In genomic region chr17:71142333-71142732, GRCh38 we compare ENCODE assay signal across 20 cellular contexts.
DNase-seq lines count a peak whose midpoint lies in the region; ATAC-seq, FAIRE-seq and TF ChIP-seq lines count a peak whose summit lies in the region.
"Had no signal": no experiment of that assay in that cellular context is flagged by ENCODE, and none has a peak within 500 bp of the region (broad histone marks: within the 10 kb centered on the region; RNA-seq: fewer than 3 reads in every experiment).

No MANE protein-coding gene starts in this region.

- peaks cover 12% of the 10 kb centered on the region for H3K4me1 Mint-ChIP-seq in neural crest cell
- H3K4me1 Mint-ChIP-seq: CD4-positive, CD25-positive, alpha-beta regulatory T cell; T-helper 17 cell had no signal

- H2AFZ ChIP-seq in PC-3 (ENCODE audit: low read length) (peak overlapping the region; percentile 40; the same call in 1 of the 2 replicates), GM23248 (no peak overlapping the region)

- H3K27me3 ChIP-seq in PC-3 (ENCODE audit: low read length) (no peaks in the 10 kb centered on the region), GM23248 (replicated peaks; ENCODE audit: insufficient read depth) (no peaks in the 10 kb centered on the region), left ventricle myocardium inferior (ENCODE audit: low read depth) (no peaks in the 10 kb centered on the region), BE2C (no peaks in the 10 kb centered on the region)

- H3K9ac ChIP-seq in PC-3 (ENCODE audit: low read length) (no peak overlapping the region), GM23248 (no peak overlapping the region)
- H3K9ac ChIP-seq: KMS-11 had no signal

- H3K27ac ChIP-seq in PC-3 (ENCODE audit: low read length) (no peak overlapping the region), GM23248 (no peak overlapping the region), left ventricle myocardium inferior (replicated peaks) (no peak overlapping the region)
- H3K27ac ChIP-seq: KMS-11 had no signal

- H3K36me3 ChIP-seq in PC-3 (ENCODE audit: low read depth, low read length): no peaks in the 10 kb centered on the region
- no peaks in the 10 kb centered on the region for H3K36me3 ChIP-seq in GM23248 (ENCODE audit: low read depth)
- H3K36me3 ChIP-seq in left ventricle myocardium inferior: no peaks in the 10 kb centered on the region
- no peaks in the 10 kb centered on the region; the same call in 1 of the 2 replicates for H3K36me3 ChIP-seq in BE2C

- no peak for ATAC-seq in PC-3
- ATAC-seq: T-helper 17 cell had no signal

- TF ChIP-seq CTCF in PC-3 (conservative IDR thresholded peaks at IDR 0.05; ENCODE audit: low read depth, low read length) (no peak), neural crest cell (conservative IDR thresholded peaks at IDR 0.05) (no peak), left ventricle myocardium inferior (IDR thresholded peaks at IDR 0.05; ENCODE audit: borderline replicate concordance) (no peak), BE2C (IDR thresholded peaks at IDR 0.05; ENCODE audit: low read depth, low read length) (no peak)

- H3K4me1 ChIP-seq in PC-3 (ENCODE audit: insufficient read depth, low read length): no peaks in the 10 kb centered on the region
- no peaks in the 10 kb centered on the region for H3K4me1 ChIP-seq in GM23248 (ENCODE audit: insufficient read depth)
- no peaks in the 10 kb centered on the region for H3K4me1 ChIP-seq in left ventricle myocardium inferior
- peaks cover 12% of the 10 kb centered on the region; the same call in 1 of the 2 replicates for H3K4me1 ChIP-seq in BE2C

- H3K79me2 ChIP-seq in PC-3 (ENCODE audit: low read length) (no peaks in the 10 kb centered on the region), GM23248 (ENCODE audit: insufficient read depth) (no peaks in the 10 kb centered on the region)

- CTCF ChIA-PET in PC-3 (lab: Charles Lee): no interaction called here

- H4K20me1 ChIP-seq in PC-3 (ENCODE audit: low read length) (no peaks in the 10 kb centered on the region), GM23248 (ENCODE audit: insufficient read depth) (no peaks in the 10 kb centered on the region)

- intact Hi-C loops in PC-3 (cut with micrococcal nuclease) (no loop called here), left ventricle myocardium inferior (cut with micrococcal nuclease) (no loop called here)

- POLR2A ChIA-PET in PC-3 (lab: Charles Lee; ENCODE audit: unreplicated experiment): no interaction called here

- no peaks in the 10 kb centered on the region for H3K9me2 ChIP-seq in PC-3 (replicated peaks; ENCODE audit: low read length)
- no peaks in the 10 kb centered on the region for H3K9me2 ChIP-seq in GM23248 (ENCODE audit: insufficient read depth)

- in situ Hi-C loops in GM23248 (cut with MboI): no loop called here

- H3K27ac Mint-ChIP-seq in neural crest cell (ENCODE audit: unreplicated experiment): peak overlapping the region; percentile 9
- H3K27ac Mint-ChIP-seq: CD4-positive, CD25-positive, alpha-beta regulatory T cell; T-helper 17 cell had no signal

- peak; percentile 6 for FAIRE-seq in H54 (lab: Jason Lieb, UNC)
- FAIRE-seq: GM12892, GM19239, RCC 7860 had no signal

- H3K4me3 Mint-ChIP-seq in neural crest cell: no peak overlapping the region
- H3K4me3 Mint-ChIP-seq: CD4-positive, CD25-positive, alpha-beta regulatory T cell; T-helper 17 cell had no signal

- H3K27me3 Mint-ChIP-seq in neural crest cell (ENCODE audit: low read depth): no peaks in the 10 kb centered on the region
- H3K27me3 Mint-ChIP-seq: CD4-positive, CD25-positive, alpha-beta regulatory T cell; T-helper 17 cell had no signal

- no peaks in the 10 kb centered on the region for H3K36me3 Mint-ChIP-seq in neural crest cell (ENCODE audit: low read depth)
- H3K36me3 Mint-ChIP-seq: CD4-positive, CD25-positive, alpha-beta regulatory T cell had no signal

- no TSS peak for BruUV-seq in PC-3 (replicated peaks; lab: Mats Ljungman, UMichigan)

- peaks cover 6% of the 10 kb centered on the region for H3K9me3 Mint-ChIP-seq in neural crest cell

- H3K4me3 ChIP-seq in PC-3 (ENCODE audit: low read length) (no peak overlapping the region), GM23248 (no peak overlapping the region), left ventricle myocardium inferior (no peak overlapping the region), BE2C (ENCODE audit: low read depth, low read length) (no peak overlapping the region)

- H3K9me3 ChIP-seq in PC-3 (ENCODE audit: low read length) (no peaks in the 10 kb centered on the region), GM23248 (ENCODE audit: low read depth) (no peaks in the 10 kb centered on the region), left ventricle myocardium inferior (replicated peaks) (no peaks in the 10 kb centered on the region), BE2C (no peaks in the 10 kb centered on the region)

- DNase-seq in NCI-H1436 treated with DMSO at 0.1 percent for 48 hours (lab: John Stamatoyannopoulos, UW) (peak; percentile 48), NCI-H1436 (lab: John Stamatoyannopoulos, UW) (no peak), H54 (ENCODE audit: insufficient read length, low spot score) (no peak), PC-3 (no peak), neural crest cell (ENCODE audit: low read depth, low spot score) (no peak), GM23248 (no peak), left ventricle myocardium inferior (no peak), BE2C (no peak)
- DNase-seq: CD4-positive, CD25-positive, alpha-beta regulatory T cell; DND-41; GDM1; GOT3; NCI-H1105 treated with DMSO at 0.1 percent for 48 hours; NCI-H82; SIG-M5; T-helper 17 cell had no signal

- H3F3A ChIP-seq in PC-3 (ENCODE audit: low read length, unreplicated experiment) (no peaks in the 10 kb centered on the region), GM23248 (ENCODE audit: insufficient read depth) (no peaks in the 10 kb centered on the region)

- TF ChIP-seq POLR2A in H54 (IDR thresholded peaks at IDR 0.05; ENCODE audit: low read depth, low read length): no peak

- H3K4me2 ChIP-seq in PC-3 (ENCODE audit: low read length) (no peak overlapping the region), GM23248 (ENCODE audit: unreplicated experiment) (no peak overlapping the region)
- H3K4me2 ChIP-seq: KMS-11 had no signal

- 61 to 70% methylated on average over 3 of the region's 3 CpGs for WGBS in GM23248 (ENCODE audit: low coverage in 1 of 2, low lambda C conversion rate in 2 of 2, missing lambda C conversion rate in 2 of 2), 2 experiments
